8 cellular contexts compared by ENCODE assay signal in the genomic region with DNA sequence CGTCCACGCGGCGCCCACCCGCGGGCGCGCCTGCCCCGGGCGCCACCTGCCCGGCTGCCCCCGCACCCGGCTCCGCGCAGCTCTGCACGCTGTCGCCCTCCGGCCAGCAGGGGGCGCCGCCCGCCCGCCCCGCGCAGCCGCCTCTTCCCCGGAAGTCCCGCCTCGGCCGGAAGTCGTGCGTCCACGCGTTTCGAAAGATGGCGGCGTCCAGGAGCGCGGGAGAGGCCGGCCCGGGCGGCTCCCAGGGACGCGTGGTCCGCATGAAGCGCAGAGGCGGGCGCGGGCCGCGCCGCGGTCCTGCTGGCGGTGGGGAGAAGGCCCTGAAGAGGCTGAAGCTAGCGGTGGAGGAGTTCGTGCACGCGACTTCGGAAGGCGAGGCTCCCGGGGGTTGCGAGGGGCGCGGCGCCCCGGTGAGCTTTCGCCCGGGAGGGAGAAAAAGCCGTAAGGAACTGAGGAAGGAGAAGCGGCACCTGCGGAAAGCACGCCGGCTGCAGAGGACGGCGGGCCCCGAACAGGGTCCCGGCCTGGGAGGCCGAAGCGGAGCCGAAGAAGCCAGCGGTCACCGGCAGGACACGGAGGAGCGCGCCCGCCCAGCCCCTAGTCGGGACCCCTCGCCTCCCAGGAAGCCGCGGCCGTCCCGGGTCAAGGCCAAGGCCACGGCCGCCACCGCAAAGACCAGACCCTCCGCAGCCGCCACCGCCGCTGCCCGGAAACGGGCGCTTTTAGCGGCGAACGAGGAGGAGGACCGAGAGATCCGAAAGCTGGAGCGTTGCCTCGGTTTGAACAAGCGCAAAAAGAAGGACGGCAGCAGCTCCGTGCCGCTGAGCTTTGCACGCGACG. TPM values are rescaled to one million over a fixed set of nuclear protein-coding genes. Genes with fewer than 3 reads are reported as not detected.
A peak's percentile ranks its signal among the peaks of the same experiment; 100 is the strongest.
DNase-seq lines count a peak whose midpoint lies in the region; ATAC-seq, FAIRE-seq and TF ChIP-seq lines count a peak whose summit lies in the region.

A gene with protein sequence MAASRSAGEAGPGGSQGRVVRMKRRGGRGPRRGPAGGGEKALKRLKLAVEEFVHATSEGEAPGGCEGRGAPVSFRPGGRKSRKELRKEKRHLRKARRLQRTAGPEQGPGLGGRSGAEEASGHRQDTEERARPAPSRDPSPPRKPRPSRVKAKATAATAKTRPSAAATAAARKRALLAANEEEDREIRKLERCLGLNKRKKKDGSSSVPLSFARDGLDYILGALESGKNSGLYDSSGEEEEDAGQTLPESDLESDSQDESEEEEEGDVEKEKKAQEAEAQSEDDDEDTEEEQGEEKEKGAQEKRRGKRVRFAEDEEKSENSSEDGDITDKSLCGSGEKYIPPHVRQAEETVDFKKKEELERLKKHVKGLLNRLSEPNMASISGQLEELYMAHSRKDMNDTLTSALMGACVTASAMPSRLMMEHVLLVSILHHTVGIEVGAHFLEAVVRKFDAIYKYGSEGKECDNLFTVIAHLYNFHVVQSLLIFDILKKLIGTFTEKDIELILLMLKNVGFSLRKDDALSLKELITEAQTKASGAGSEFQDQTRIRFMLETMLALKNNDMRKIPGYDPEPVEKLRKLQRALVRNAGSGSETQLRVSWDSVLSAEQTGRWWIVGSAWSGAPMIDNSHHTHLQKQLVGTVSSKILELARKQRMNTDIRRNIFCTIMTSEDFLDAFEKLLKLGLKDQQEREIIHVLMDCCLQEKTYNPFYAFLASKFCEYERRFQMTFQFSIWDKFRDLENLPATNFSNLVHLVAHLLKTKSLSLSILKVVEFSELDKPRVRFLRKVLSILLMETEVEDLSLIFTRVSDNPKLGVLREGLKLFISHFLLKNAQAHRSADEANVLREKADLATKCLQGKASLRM (plus strand): TSS at position 172 of the 840 bp plus-strand sequence. CDS start 26 bp downstream, at position 198.

- H3K4me1 ChIP-seq in SJSA1 (replicated peaks) (peaks cover 19% of the 10 kb centered on the region), suprapubic skin (peaks cover 30% of the 10 kb centered on the region)

- H3K9me3 ChIP-seq in SJSA1 (replicated peaks) (no peaks in the 10 kb centered on the region), suprapubic skin (no peaks in the 10 kb centered on the region)

- peaks cover 41% of the 10 kb centered on the region for H3K36me3 ChIP-seq in SJSA1
- H3K36me3 ChIP-seq in suprapubic skin: peaks cover 23% of the 10 kb centered on the region

- H3K4me3 ChIP-seq in LNCaP clone FGC (ENCODE audit: low read depth, low read length): peak within 1 kb of the TSS; percentile 92
- H3K4me3 ChIP-seq in SJSA1: peak within 1 kb of the TSS; percentile 91
- H3K4me3 ChIP-seq in suprapubic skin: peak within 1 kb of the TSS; percentile 90

- H3K27ac ChIP-seq in SJSA1 (peak within 1 kb of the TSS; percentile 53), suprapubic skin (peak within 1 kb of the TSS; percentile 36)

- 0% methylated on average over 14 of the region's 115 CpGs for WGBS in suprapubic skin

- TF ChIP-seq CTCF in LNCaP clone FGC (IDR thresholded peaks at IDR 0.05; ENCODE audit: control insufficient read depth, extremely low read depth, insufficient read depth) (peak; percentile 96), omental fat pad (IDR thresholded peaks at IDR 0.05) (peak in 1 of 3 donors; percentile 1), suprapubic skin (IDR thresholded peaks at IDR 0.05) (peak; percentile 87 to 88)

- DNase-seq in GM04504 (ENCODE audit: low read depth) (peak; percentile 64), H54 (ENCODE audit: insufficient read length, low spot score) (peak; percentile 81), LNCaP clone FGC (ENCODE audit: low read depth) (no peak), SJSA1 (ENCODE audit: low read depth in 1 of 2, low spot score in 2 of 2) (peak; percentile 82 to 88), germinal center (ENCODE audit: low spot score) (peak; percentile 92), omental fat pad (ENCODE audit: low spot score) (peak; percentile 66), suprapubic skin (ENCODE audit: low spot score in 2 of 2) (peak; percentile 90 to 94)
- peak; percentile 91 for DNase-seq in activated gamma-delta T cell treated with anti-CD3 and anti-CD28 coated beads, Interleukin-2, amount 50 U/mL, for 16 hours (ENCODE audit: low read depth)

- TF ChIP-seq EP300 in suprapubic skin (IDR thresholded peaks at IDR 0.05): no peak

- TF ChIP-seq POLR2A in H54 (IDR thresholded peaks at IDR 0.05; ENCODE audit: low read depth, low read length) (peak; percentile 82), suprapubic skin (IDR thresholded peaks at IDR 0.05) (no peak)

- ATAC-seq in omental fat pad (ENCODE audit: low FRiP score): peak; percentile 96

- FAIRE-seq in H54 (lab: Jason Lieb, UNC): no peak

- H3K27me3 ChIP-seq in SJSA1 (replicated peaks) (peaks cover 16% of the 10 kb centered on the region), suprapubic skin (peaks cover 2% of the 10 kb centered on the region)

RNA-seq across cellular contexts. Expression of the gene that starts here (rescaled TPM):
- total RNA-seq in SJSA1 (2014; rRNA removed; shearing (Covaris generic)): 14.8 and 17.3 TPM in 2 replicates
- total RNA-seq in omental fat pad: 10 to 100 TPM; 16.0 to 47.1 (median 19.7) TPM
- total RNA-seq in suprapubic skin: 10 to 100 TPM; 18.8 to 51.5 (median 31.8) TPM
